ENCODE assay signal across 37 cellular contexts in genomic region chr2:61795408-61795807, GRCh38. TPM values are rescaled to one million over a fixed set of nuclear protein-coding genes. Genes with fewer than 3 reads are reported as not detected.
DNase-seq lines count a peak whose midpoint lies in the region; ATAC-seq, FAIRE-seq and TF ChIP-seq lines count a peak whose summit lies in the region.
"Had no signal": no experiment of that assay in that cellular context is flagged by ENCODE, and none has a peak within 500 bp of the region (broad histone marks: within the 10 kb centered on the region; RNA-seq: fewer than 3 reads in every experiment).

No MANE protein-coding gene starts in this region.

- 0 out of 2 replicates have a peak, but pooled peaks cover 12% of the 10 kb centered on the region for H3K4me1 ChIP-seq in HepG2 (ENCODE audit: insufficient read depth, low read length)
- no peaks in the 10 kb centered on the region for H3K4me1 ChIP-seq in right lobe of liver
- H3K4me1 ChIP-seq in HEK293 (ENCODE audit: control insufficient read depth, insufficient read depth, low read length): no peaks in the 10 kb centered on the region
- H3K4me1 ChIP-seq: BE2C, BLaER1, Caco-2 had no signal

- no TSS peak for BruUV-seq in HepG2 (replicated peaks; lab: Mats Ljungman, UMichigan)

- no peaks in the 10 kb centered on the region for H3K79me2 ChIP-seq in HepG2 (ENCODE audit: insufficient read depth, low read length)

- H3K27me3 ChIP-seq in HepG2 (ENCODE audit: control insufficient read depth in 1 of 2, insufficient read depth in 2 of 2, low read length in 2 of 2) (peaks cover 3 to 16% of the 10 kb centered on the region in 2 experiments; a peak in 3 of 5 replicates), right lobe of liver (no peaks in the 10 kb centered on the region)
- H3K27me3 ChIP-seq: BE2C; BLaER1; BLaER1 treated with 17β-estradiol and CSF1 and Interleukin-3, amounts not matched to agents 10 nM and 100 nM had no signal

- no peak overlapping the region for H2AFZ ChIP-seq in HepG2 (ENCODE audit: low read length)

- no peaks in the 10 kb centered on the region for H3K9me3 Mint-ChIP-seq in activated T-helper 17 cell treated with anti-CD3 and anti-CD28 coated beads, Interleukin-2, amount 50 U/mL, for 72 hours
- no peaks in the 10 kb centered on the region for H3K9me3 Mint-ChIP-seq in stimulated activated effector memory CD8-positive, alpha-beta T cell treated with anti-CD3 and anti-CD28 coated beads, Interleukin-12 subunit alpha, Interleukin-12 subunit beta, amount 100 ng/mL, for 72 hours
- no peaks in the 10 kb centered on the region for H3K9me3 Mint-ChIP-seq in activated CD8-positive, alpha-beta memory T cell treated with anti-CD3 and anti-CD28 coated beads, Interleukin-2, amount 10 ng/mL, durations not matched to agents 7 days and 5 days (ENCODE audit: low read depth)
- H3K9me3 Mint-ChIP-seq: CD4-positive, alpha-beta memory T cell; CD4-positive, alpha-beta T cell; CD8-positive, alpha-beta memory T cell; CD8-positive, alpha-beta T cell had no signal

- H3K9me3 ChIP-seq in HepG2 (ENCODE audit: low read length): no peaks in the 10 kb centered on the region
- no peaks in the 10 kb centered on the region for H3K9me3 ChIP-seq in right lobe of liver
- H3K9me3 ChIP-seq in HEK293 (ENCODE audit: control insufficient read depth, insufficient read depth, low read depth, low read length): no peaks in the 10 kb centered on the region
- H3K9me3 ChIP-seq: A549; BE2C; BLaER1; BLaER1 treated with 17β-estradiol and CSF1 and Interleukin-3, amounts not matched to agents 10 nM and 100 nM; Caco-2 had no signal

- no peak overlapping the region for H3K4me3 Mint-ChIP-seq in activated T-helper 17 cell treated with anti-CD3 and anti-CD28 coated beads, Interleukin-2, amount 50 U/mL, for 72 hours
- H3K4me3 Mint-ChIP-seq in stimulated activated effector memory CD8-positive, alpha-beta T cell treated with anti-CD3 and anti-CD28 coated beads, Interleukin-12 subunit alpha, Interleukin-12 subunit beta, amount 100 ng/mL, for 72 hours: no peak overlapping the region
- H3K4me3 Mint-ChIP-seq in activated CD8-positive, alpha-beta memory T cell treated with anti-CD3 and anti-CD28 coated beads, Interleukin-2, amount 10 ng/mL, durations not matched to agents 7 days and 5 days: no peak overlapping the region
- H3K4me3 Mint-ChIP-seq: B cell; CD14-positive monocyte; CD4-positive, alpha-beta memory T cell; CD4-positive, alpha-beta T cell; CD4-positive, CD25-positive, alpha-beta regulatory T cell; CD8-positive, alpha-beta T cell had no signal

- TF ChIP-seq EP300 in HepG2 (IDR thresholded peaks at IDR 0.05; ENCODE audit: low read depth in 2 of 2, low read length in 2 of 2): no peak
- no peak for TF ChIP-seq EP300 in HepG2 (CRISPR knock-in tag; IDR thresholded peaks at IDR 0.05; ENCODE audit: borderline replicate concordance)

- TF ChIP-seq RAD21 in HepG2 (CRISPR knock-in tag; IDR thresholded peaks at IDR 0.05): no peak

- H4K20me1 ChIP-seq in HepG2 (ENCODE audit: insufficient read depth, low read length): no peaks in the 10 kb centered on the region
- H4K20me1 ChIP-seq: BLaER1; BLaER1 treated with 17β-estradiol and CSF1 and Interleukin-3, amounts not matched to agents 10 nM and 100 nM had no signal

- H3K27ac ChIP-seq in HepG2 (ENCODE audit: extremely low read length, insufficient read depth, low read length) (no peak overlapping the region), right lobe of liver (no peak overlapping the region), HEK293 (ENCODE audit: extremely low read depth, low read depth, low read length) (no peak overlapping the region)
- H3K27ac ChIP-seq: 22Rv1; A549; BLaER1; BLaER1 treated with 17β-estradiol and CSF1 and Interleukin-3, amounts not matched to agents 10 nM and 100 nM; C4-2B had no signal

- CTCF ChIA-PET in HepG2 (lab: Yijun Ruan, JAX; ENCODE audit: low intra/inter-chr PET ratio, low total read pairs) (no interaction called here), HEK293 (lab: Yijun Ruan, JAX) (interaction anchor here (0.7 kb wide), 1 partner anchor 590 kb away, joined by 5 read pairs; no protein-coding TSS in a partner anchor)
- CTCF ChIA-PET in activated CD8-positive, alpha-beta memory T cell treated with anti-CD3 and anti-CD28 coated beads, Interleukin-2, amount 10 ng/mL, durations not matched to agents 7 days and 5 days (lab: Charles Lee): no interaction called here

- in situ Hi-C loops in HepG2 (cut with HindIII; ENCODE audit: extremely low pct_ligation_motif_present, low pct_unique_long_range_greater_than_20kb): no loop called here

- POLR2A ChIA-PET in HepG2 (lab: Yijun Ruan, JAX): no interaction called here
- POLR2A ChIA-PET in HEK293 (lab: Yijun Ruan, JAX): no interaction called here

- intact Hi-C loops in HepG2 (cut with micrococcal nuclease; ENCODE audit: unreplicated experiment) (no loop called here), right lobe of liver (cut with DNase I) (no loop called here)

- WGBS in HepG2 (ENCODE audit: low lambda C conversion rate): 31% methylated on average over 2 of the region's 2 CpGs
- WGBS in right lobe of liver (ENCODE audit: insufficient coverage, low coverage, low lambda C conversion rate, missing lambda C conversion rate): 67% methylated on average over 2 of the region's 2 CpGs

- no peak overlapping the region for H3K9ac ChIP-seq in HepG2 (ENCODE audit: insufficient read depth, low read depth, low read length)
- H3K9ac ChIP-seq: BLaER1; BLaER1 treated with 17β-estradiol and CSF1 and Interleukin-3, amounts not matched to agents 10 nM and 100 nM had no signal

- ATAC-seq in HepG2 (no peak), right lobe of liver (no peak)
- ATAC-seq in activated T-helper 17 cell treated with anti-CD3 and anti-CD28 coated beads, Interleukin-2, amount 50 U/mL, for 72 hours (replicated peaks): no peak
- no peak for ATAC-seq in stimulated activated effector memory CD8-positive, alpha-beta T cell treated with anti-CD3 and anti-CD28 coated beads, Interleukin-12 subunit alpha, Interleukin-12 subunit beta, amount 100 ng/mL, for 72 hours
- ATAC-seq in activated CD8-positive, alpha-beta memory T cell treated with anti-CD3 and anti-CD28 coated beads, Interleukin-2, amount 10 ng/mL, durations not matched to agents 7 days and 5 days: no peak
- ATAC-seq: A549; CD8-positive, alpha-beta T cell had no signal

- H3K4me1 Mint-ChIP-seq in activated T-helper 17 cell treated with anti-CD3 and anti-CD28 coated beads, Interleukin-2, amount 50 U/mL, for 72 hours: no peaks in the 10 kb centered on the region
- peaks cover 5% of the 10 kb centered on the region for H3K4me1 Mint-ChIP-seq in stimulated activated effector memory CD8-positive, alpha-beta T cell treated with anti-CD3 and anti-CD28 coated beads, Interleukin-12 subunit alpha, Interleukin-12 subunit beta, amount 100 ng/mL, for 72 hours
- peaks cover 8% of the 10 kb centered on the region for H3K4me1 Mint-ChIP-seq in activated CD8-positive, alpha-beta memory T cell treated with anti-CD3 and anti-CD28 coated beads, Interleukin-2, amount 10 ng/mL, durations not matched to agents 7 days and 5 days

- H3K4me3 ChIP-seq in HepG2 (replicated peaks in 1 of 3; ENCODE audit: insufficient read depth in 1 of 3, low read depth in 2 of 3, low read length in 3 of 3) (no peak overlapping the region), right lobe of liver (no peak overlapping the region), HEK293 (ENCODE audit: low read depth, low read length) (no peak overlapping the region)
- H3K4me3 ChIP-seq: A549; BLaER1; BLaER1 treated with 17β-estradiol and CSF1 and Interleukin-3, amounts not matched to agents 10 nM and 100 nM had no signal

- TF ChIP-seq CTCF in HepG2 (CRISPR knock-in tag; IDR thresholded peaks at IDR 0.05): no peak
- TF ChIP-seq CTCF in right lobe of liver (IDR thresholded peaks at IDR 0.05): no peak
- no peak for TF ChIP-seq CTCF in HEK293 (tag by site-specific recombination; IDR thresholded peaks at IDR 0.05)

- no peaks in the 10 kb centered on the region for H3K36me3 Mint-ChIP-seq in activated T-helper 17 cell treated with anti-CD3 and anti-CD28 coated beads, Interleukin-2, amount 50 U/mL, for 72 hours (ENCODE audit: low read depth)
- H3K36me3 Mint-ChIP-seq in stimulated activated effector memory CD8-positive, alpha-beta T cell treated with anti-CD3 and anti-CD28 coated beads, Interleukin-12 subunit alpha, Interleukin-12 subunit beta, amount 100 ng/mL, for 72 hours: no peaks in the 10 kb centered on the region
- H3K36me3 Mint-ChIP-seq in activated CD8-positive, alpha-beta memory T cell treated with anti-CD3 and anti-CD28 coated beads, Interleukin-2, amount 10 ng/mL, durations not matched to agents 7 days and 5 days: no peaks in the 10 kb centered on the region
- H3K36me3 Mint-ChIP-seq: CD14-positive monocyte; CD4-positive, alpha-beta memory T cell; CD4-positive, CD25-positive, alpha-beta regulatory T cell; CD8-positive, alpha-beta memory T cell; CD8-positive, alpha-beta T cell had no signal

- DNase-seq in HepG2 (ENCODE audit: low spot score) (no peak), right lobe of liver (no peak), medulla oblongata (ENCODE audit: extremely low spot score) (no peak)
- DNase-seq in stimulated activated effector memory CD8-positive, alpha-beta T cell treated with anti-CD3 and anti-CD28 coated beads, Interleukin-12 subunit alpha, Interleukin-12 subunit beta, amount 100 ng/mL, for 72 hours (ENCODE audit: low spot score in 2 of 2): no peak
- DNase-seq in activated CD8-positive, alpha-beta memory T cell treated with anti-CD3 and anti-CD28 coated beads, Interleukin-2, amount 10 ng/mL, durations not matched to agents 7 days and 5 days: no peak
- DNase-seq in stimulated activated CD4-positive, alpha-beta T cell treated with anti-CD3 and anti-CD28 coated beads, Interleukin-4, amount 100 ng/mL, for 1 hour: no peak
- DNase-seq: 8988T; ACHN; AML-193; BE2C; C1 segment of cervical spinal cord; Caco-2; Calu3; CD4-positive, alpha-beta memory T cell; CD4-positive, alpha-beta T cell; CD4-positive, CD25-positive, alpha-beta regulatory T cell; CD8-positive, alpha-beta memory T cell; CD8-positive, alpha-beta T cell; COR-L47; DMS 273 treated with DMSO at 0.1 percent for 48 hours; DMS153; DMS53; DMS79; DMS79 treated with DMSO at 0.1 percent for 48 hours; DND-41; EL had no signal

- no peak for FAIRE-seq in HepG2 (lab: Jason Lieb, UNC)
- FAIRE-seq: A204.1, A549, D721Med had no signal

- H3K27me3 Mint-ChIP-seq in activated T-helper 17 cell treated with anti-CD3 and anti-CD28 coated beads, Interleukin-2, amount 50 U/mL, for 72 hours: peaks cover 10% of the 10 kb centered on the region
- peaks cover 16% of the 10 kb centered on the region for H3K27me3 Mint-ChIP-seq in activated CD8-positive, alpha-beta memory T cell treated with anti-CD3 and anti-CD28 coated beads, Interleukin-2, amount 10 ng/mL, durations not matched to agents 7 days and 5 days

- TF ChIP-seq POLR2A in HepG2 (IDR thresholded peaks at IDR 0.05; ENCODE audit: insufficient read depth in 1 of 2, low read depth in 2 of 2, low read length in 2 of 2) (no peak), right lobe of liver (IDR thresholded peaks at IDR 0.05) (no peak)

- no peak overlapping the region for H3K4me2 ChIP-seq in HepG2 (ENCODE audit: low read depth, low read length)
- H3K4me2 ChIP-seq: A549; BLaER1; BLaER1 treated with 17β-estradiol and CSF1 and Interleukin-3, amounts not matched to agents 10 nM and 100 nM had no signal

- no peaks in the 10 kb centered on the region for H3K36me3 ChIP-seq in HepG2 (replicated peaks in 1 of 2; ENCODE audit: control insufficient read depth in 1 of 2, insufficient read depth in 2 of 2, low read length in 2 of 2)
- H3K36me3 ChIP-seq in right lobe of liver: no peaks in the 10 kb centered on the region
- H3K36me3 ChIP-seq in HEK293 (ENCODE audit: control insufficient read depth in 2 of 2, insufficient read depth in 1 of 2, low read length in 2 of 2): no peaks in the 10 kb centered on the region
- H3K36me3 ChIP-seq: BE2C; BLaER1; BLaER1 treated with 17β-estradiol and CSF1 and Interleukin-3, amounts not matched to agents 10 nM and 100 nM had no signal

- H3K27ac Mint-ChIP-seq in activated T-helper 17 cell treated with anti-CD3 and anti-CD28 coated beads, Interleukin-2, amount 50 U/mL, for 72 hours: peak overlapping the region; percentile 15
- peak overlapping the region; percentile 7 for H3K27ac Mint-ChIP-seq in stimulated activated effector memory CD8-positive, alpha-beta T cell treated with anti-CD3 and anti-CD28 coated beads, Interleukin-12 subunit alpha, Interleukin-12 subunit beta, amount 100 ng/mL, for 72 hours
- H3K27ac Mint-ChIP-seq in activated CD8-positive, alpha-beta memory T cell treated with anti-CD3 and anti-CD28 coated beads, Interleukin-2, amount 10 ng/mL, durations not matched to agents 7 days and 5 days: no peak overlapping the region
- H3K27ac Mint-ChIP-seq: B cell; CD14-positive monocyte; CD4-positive, alpha-beta T cell; CD4-positive, CD25-positive, alpha-beta regulatory T cell; CD8-positive, alpha-beta T cell had no signal

RNA-seq across cellular contexts. Expression of gene FAM161A, which starts 58.5 kb away (rescaled TPM):
- total RNA-seq in HepG2 (2016; rRNA removed; fragmentation: Illumina TruSeq; extraction: Trizol): 3.4 and 5.0 TPM in 2 replicates
- 0.81 and 1.1 TPM in 2 replicates for total RNA-seq in HepG2 (2016; cell fraction: cytosol; rRNA removed; fragmentation: Illumina TruSeq; extraction: Trizol; ENCODE audit: low read depth)
- 3.5 and 5.4 TPM in 2 replicates for total RNA-seq in HepG2 (2016; cell fraction: insoluble cytoplasmic fraction; rRNA removed; fragmentation: Illumina TruSeq; extraction: Trizol)
- 2.5 and 2.7 TPM in 2 replicates for total RNA-seq in HepG2 (2016; cell fraction: membrane; rRNA removed; fragmentation: Illumina TruSeq; extraction: Trizol)
- total RNA-seq in HepG2 (2016; cell fraction: nucleus; rRNA removed; fragmentation: Illumina TruSeq; extraction: Trizol): 5.8 and 7.4 TPM in 2 replicates
- polyA plus RNA-seq in HepG2 (2011; rRNA removed): 1.8 and 2.7 TPM in 2 replicates
- polyA plus RNA-seq in HepG2 (2011; cell fraction: cytosol; rRNA removed): 0.50 and 0.65 TPM in 2 replicates
- polyA plus RNA-seq in HepG2 (2011; cell fraction: nucleus; rRNA removed): 2.8 and 3.2 TPM in 2 replicates
- polyA plus RNA-seq in HepG2 (2012): 2.5 and 3.3 TPM in 2 replicates
- 0.29 and 0.33 TPM in 2 replicates for polyA plus RNA-seq in HepG2 (2016; cell fraction: cytosol; fragmentation: Illumina TruSeq; extraction: Trizol; ENCODE audit: low read depth)
- polyA plus RNA-seq in HepG2 (2016; cell fraction: insoluble cytoplasmic fraction; fragmentation: Illumina TruSeq; extraction: Trizol; ENCODE audit: low read depth): 6.6 and 9.6 TPM in 2 replicates
- 1.2 TPM in 2 replicates for polyA plus RNA-seq in HepG2 (2016; cell fraction: membrane; fragmentation: Illumina TruSeq; extraction: Trizol; ENCODE audit: low read depth)
- polyA plus RNA-seq in HepG2 (2016; cell fraction: nucleus; fragmentation: Illumina TruSeq; extraction: Trizol; ENCODE audit: insufficient read depth, low read depth): 19.9 and 20.4 TPM in 2 replicates
- 0.64 and 1.3 TPM in 2 replicates for polyA minus RNA-seq in HepG2 (2011; rRNA and poly(A)+ RNA removed; ENCODE audit: low replicate concordance)
- 0.70 and 0.89 TPM in 2 replicates for polyA minus RNA-seq in HepG2 (2011; cell fraction: cytosol; rRNA and poly(A)+ RNA removed)
- 5.8 TPM in 2 replicates for polyA minus RNA-seq in HepG2 (2011; cell fraction: nucleus; rRNA and poly(A)+ RNA removed)
- total RNA-seq in right lobe of liver: 1 to 10 TPM in 4 of 6 experiments, under 1 TPM in 2; 0.64 to 2.2 (median 1.1) TPM
- total RNA-seq in activated T-helper 17 cell treated with anti-CD3 and anti-CD28 coated beads, Interleukin-2, amount 50 U/mL, for 72 hours: 1 to 10 TPM; 8.7 to 9.8 TPM
- 1 to 10 TPM; 4.8 TPM for total RNA-seq in activated CD8-positive, alpha-beta memory T cell treated with anti-CD3 and anti-CD28 coated beads, Interleukin-2, amount 10 ng/mL, durations not matched to agents 7 days and 5 days
